Comparison of ENCODE assay signal across 2 cellular contexts in genomic region chr6:116828983-116829382, GRCh38.
TF ChIP-seq lines count a peak whose summit lies in the region.

A gene with protein sequence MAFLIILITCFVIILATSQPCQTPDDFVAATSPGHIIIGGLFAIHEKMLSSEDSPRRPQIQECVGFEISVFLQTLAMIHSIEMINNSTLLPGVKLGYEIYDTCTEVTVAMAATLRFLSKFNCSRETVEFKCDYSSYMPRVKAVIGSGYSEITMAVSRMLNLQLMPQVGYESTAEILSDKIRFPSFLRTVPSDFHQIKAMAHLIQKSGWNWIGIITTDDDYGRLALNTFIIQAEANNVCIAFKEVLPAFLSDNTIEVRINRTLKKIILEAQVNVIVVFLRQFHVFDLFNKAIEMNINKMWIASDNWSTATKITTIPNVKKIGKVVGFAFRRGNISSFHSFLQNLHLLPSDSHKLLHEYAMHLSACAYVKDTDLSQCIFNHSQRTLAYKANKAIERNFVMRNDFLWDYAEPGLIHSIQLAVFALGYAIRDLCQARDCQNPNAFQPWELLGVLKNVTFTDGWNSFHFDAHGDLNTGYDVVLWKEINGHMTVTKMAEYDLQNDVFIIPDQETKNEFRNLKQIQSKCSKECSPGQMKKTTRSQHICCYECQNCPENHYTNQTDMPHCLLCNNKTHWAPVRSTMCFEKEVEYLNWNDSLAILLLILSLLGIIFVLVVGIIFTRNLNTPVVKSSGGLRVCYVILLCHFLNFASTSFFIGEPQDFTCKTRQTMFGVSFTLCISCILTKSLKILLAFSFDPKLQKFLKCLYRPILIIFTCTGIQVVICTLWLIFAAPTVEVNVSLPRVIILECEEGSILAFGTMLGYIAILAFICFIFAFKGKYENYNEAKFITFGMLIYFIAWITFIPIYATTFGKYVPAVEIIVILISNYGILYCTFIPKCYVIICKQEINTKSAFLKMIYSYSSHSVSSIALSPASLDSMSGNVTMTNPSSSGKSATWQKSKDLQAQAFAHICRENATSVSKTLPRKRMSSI (minus strand): TSS chr6:116829083. CDS start chr6:116829013, 70 bp downstream.

TF ChIP-seq in GM23338, 12 proteins besides CTCF, POLR2A, EP300 and RAD21 (continued from another document):
- TF ChIP-seq, protein P1, sequence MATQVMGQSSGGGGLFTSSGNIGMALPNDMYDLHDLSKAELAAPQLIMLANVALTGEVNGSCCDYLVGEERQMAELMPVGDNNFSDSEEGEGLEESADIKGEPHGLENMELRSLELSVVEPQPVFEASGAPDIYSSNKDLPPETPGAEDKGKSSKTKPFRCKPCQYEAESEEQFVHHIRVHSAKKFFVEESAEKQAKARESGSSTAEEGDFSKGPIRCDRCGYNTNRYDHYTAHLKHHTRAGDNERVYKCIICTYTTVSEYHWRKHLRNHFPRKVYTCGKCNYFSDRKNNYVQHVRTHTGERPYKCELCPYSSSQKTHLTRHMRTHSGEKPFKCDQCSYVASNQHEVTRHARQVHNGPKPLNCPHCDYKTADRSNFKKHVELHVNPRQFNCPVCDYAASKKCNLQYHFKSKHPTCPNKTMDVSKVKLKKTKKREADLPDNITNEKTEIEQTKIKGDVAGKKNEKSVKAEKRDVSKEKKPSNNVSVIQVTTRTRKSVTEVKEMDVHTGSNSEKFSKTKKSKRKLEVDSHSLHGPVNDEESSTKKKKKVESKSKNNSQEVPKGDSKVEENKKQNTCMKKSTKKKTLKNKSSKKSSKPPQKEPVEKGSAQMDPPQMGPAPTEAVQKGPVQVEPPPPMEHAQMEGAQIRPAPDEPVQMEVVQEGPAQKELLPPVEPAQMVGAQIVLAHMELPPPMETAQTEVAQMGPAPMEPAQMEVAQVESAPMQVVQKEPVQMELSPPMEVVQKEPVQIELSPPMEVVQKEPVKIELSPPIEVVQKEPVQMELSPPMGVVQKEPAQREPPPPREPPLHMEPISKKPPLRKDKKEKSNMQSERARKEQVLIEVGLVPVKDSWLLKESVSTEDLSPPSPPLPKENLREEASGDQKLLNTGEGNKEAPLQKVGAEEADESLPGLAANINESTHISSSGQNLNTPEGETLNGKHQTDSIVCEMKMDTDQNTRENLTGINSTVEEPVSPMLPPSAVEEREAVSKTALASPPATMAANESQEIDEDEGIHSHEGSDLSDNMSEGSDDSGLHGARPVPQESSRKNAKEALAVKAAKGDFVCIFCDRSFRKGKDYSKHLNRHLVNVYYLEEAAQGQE (IDR thresholded peaks at IDR 0.05; ENCODE audit: unreplicated experiment), result no peak
- TF ChIP-seq JUNB (IDR thresholded peaks at IDR 0.05; ENCODE audit: unreplicated experiment) (no peak), ZNF462 (CRISPR knock-in tag; IDR thresholded peaks at IDR 0.05) (no peak), POLR2AphosphoS5 (IDR thresholded peaks at IDR 0.05; ENCODE audit: low read depth) (no peak), ZNF114 (CRISPR knock-in tag; IDR thresholded peaks at IDR 0.05) (no peak), CREB1 (CRISPR knock-in tag; IDR thresholded peaks at IDR 0.05; ENCODE audit: low read depth) (no peak), NANOG (IDR thresholded peaks at IDR 0.05; ENCODE audit: borderline replicate concordance) (no peak), EZH2phosphoT487 (IDR thresholded peaks at IDR 0.05; ENCODE audit: unreplicated experiment) (no peak), EZH2 (IDR thresholded peaks at IDR 0.05; ENCODE audit: low read depth, unreplicated experiment) (no peak), ZNF331 (CRISPR knock-in tag; IDR thresholded peaks at IDR 0.05; ENCODE audit: low read depth) (no peak)

TF ChIP-seq in K562, 482 proteins besides CTCF, POLR2A, EP300 and RAD21 (continued from another document):
- TF ChIP-seq, protein P2, sequence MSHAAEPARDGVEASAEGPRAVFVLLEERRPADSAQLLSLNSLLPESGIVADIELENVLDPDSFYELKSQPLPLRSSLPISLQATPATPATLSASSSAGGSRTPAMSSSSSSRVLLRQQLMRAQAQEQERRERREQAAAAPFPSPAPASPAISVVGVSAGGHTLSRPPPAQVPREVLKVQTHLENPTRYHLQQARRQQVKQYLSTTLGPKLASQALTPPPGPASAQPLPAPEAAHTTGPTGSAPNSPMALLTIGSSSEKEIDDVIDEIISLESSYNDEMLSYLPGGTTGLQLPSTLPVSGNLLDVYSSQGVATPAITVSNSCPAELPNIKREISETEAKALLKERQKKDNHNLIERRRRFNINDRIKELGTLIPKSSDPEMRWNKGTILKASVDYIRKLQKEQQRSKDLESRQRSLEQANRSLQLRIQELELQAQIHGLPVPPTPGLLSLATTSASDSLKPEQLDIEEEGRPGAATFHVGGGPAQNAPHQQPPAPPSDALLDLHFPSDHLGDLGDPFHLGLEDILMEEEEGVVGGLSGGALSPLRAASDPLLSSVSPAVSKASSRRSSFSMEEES (CRISPR knock-in tag; IDR thresholded peaks at IDR 0.05), result peak; percentile 9; the same call in 1 of the 2 replicates
